8 cellular contexts compared by ENCODE assay signal in the genomic region with DNA sequence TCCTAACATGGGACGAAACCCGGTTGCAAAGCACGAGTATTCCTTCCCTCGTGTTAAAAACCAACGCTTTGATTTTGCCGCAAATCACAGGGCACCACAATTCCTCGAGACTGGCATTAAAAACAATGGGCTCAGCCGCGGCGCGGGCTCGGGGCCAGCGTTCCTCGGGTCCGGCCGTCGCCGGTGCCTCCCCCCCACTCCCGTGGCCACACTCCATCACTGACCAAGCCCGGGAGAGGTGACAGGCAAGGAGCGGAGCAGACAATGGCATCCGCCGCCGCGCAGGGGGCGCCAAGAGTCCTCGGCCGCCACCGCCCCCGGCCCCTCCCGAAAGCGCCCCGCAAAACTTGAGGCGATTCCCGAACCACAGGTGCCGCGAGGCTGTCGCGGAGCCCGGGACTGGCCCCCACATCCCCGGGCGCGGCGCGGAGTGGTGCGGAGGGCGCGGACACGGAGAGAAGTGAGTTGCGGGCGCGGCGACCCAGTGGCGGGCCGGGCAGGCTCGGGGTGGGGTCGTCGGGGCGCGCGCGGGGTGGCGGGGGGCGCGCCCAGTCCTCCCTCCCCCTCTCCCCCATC. TPM values are rescaled to one million over a fixed set of nuclear protein-coding genes. Genes with fewer than 3 reads are reported as not detected.
DNase-seq lines count a peak whose midpoint lies in the region; ATAC-seq and TF ChIP-seq lines count a peak whose summit lies in the region.

No MANE protein-coding gene starts in this region.

- H3K4me1 ChIP-seq in HCT116 (ENCODE audit: control insufficient read depth in 1 of 2, insufficient read depth in 2 of 2, low read length in 2 of 2) (peaks cover 0 to 18% of the 10 kb centered on the region in 2 experiments; a peak in 2 of 4 replicates), lower lobe of right lung (no peaks in the 10 kb centered on the region)

- no TSS peak for BruUV-seq in HCT116 (replicated peaks; lab: Mats Ljungman, UMichigan)

- H3K9me3 ChIP-seq in HCT116 (ENCODE audit: control insufficient read depth in 1 of 2, insufficient read depth in 1 of 2, low read depth in 1 of 2, low read length in 2 of 2) (no peaks in the 10 kb centered on the region), lower lobe of right lung (no peaks in the 10 kb centered on the region)

- H2AFZ ChIP-seq in HCT116 (ENCODE audit: low read depth, low read length, poor library complexity, severe bottlenecking), result no peak overlapping the region

- H3K27ac ChIP-seq in HCT116 (ENCODE audit: low read depth, low read length) (peak overlapping the region; percentile 43; the same call in 1 of the 2 replicates), dorsolateral prefrontal cortex (peak overlapping the region in 57 of 59 donors; percentile 5 to 95 (median 83)), lower lobe of right lung (peak overlapping the region; percentile 90)

- TF ChIP-seq POLR2A in HCT116 (IDR thresholded peaks at IDR 0.05; ENCODE audit: borderline replicate concordance, extremely low read depth, insufficient read depth, insufficient read length) (no peak), NB4 (IDR thresholded peaks at IDR 0.05; ENCODE audit: extremely low read depth, insufficient read length) (no peak)

- CTCF ChIA-PET in HCT116 (lab: Charles Lee), result no interaction called here

- H3K4me3 ChIP-seq in HCT116 (replicated peaks in 1 of 2; ENCODE audit: low read depth in 1 of 2, low read length in 2 of 2) (peak overlapping the region; percentile 56 to 65), NB4 (ENCODE audit: low read depth, low read length) (peak overlapping the region; percentile 56), dorsolateral prefrontal cortex (peak overlapping the region; percentile 33 to 85 (median 73)), lower lobe of right lung (peak overlapping the region; percentile 65)

- peak overlapping the region; percentile 79 for H3K4me2 ChIP-seq in HCT116 (ENCODE audit: low read length)

- TF ChIP-seq RAD21 in HCT116 (IDR thresholded peaks at IDR 0.05; ENCODE audit: low read depth), result peak; percentile 34

- H3K9ac ChIP-seq in HCT116 (ENCODE audit: low read length), result peak overlapping the region; percentile 57

- no peaks in the 10 kb centered on the region for H3K27me3 ChIP-seq in HCT116 (ENCODE audit: insufficient read depth, low read length)
- H3K27me3 ChIP-seq in dorsolateral prefrontal cortex, result peaks cover 0 to 66% (median 9%) of the 10 kb centered on the region in 45 donors
- H3K27me3 ChIP-seq in lower lobe of right lung (ENCODE audit: low read depth), result no peaks in the 10 kb centered on the region

- no peaks in the 10 kb centered on the region for H3K36me3 ChIP-seq in HCT116 (ENCODE audit: control insufficient read depth in 1 of 2, insufficient read depth in 2 of 2, low read length in 2 of 2)
- H3K36me3 ChIP-seq in lower lobe of right lung, result no peaks in the 10 kb centered on the region

- intact Hi-C loops in HCT116 (cut with micrococcal nuclease) (loop anchor here (10.0 kb wide), 2 partner anchors 581 to 861 kb away; partner anchors contain the start of genes CTPS2 and SYAP1), dorsolateral prefrontal cortex (cut with DNase I) (loop anchor here (2.0 to 10.0 kb wide), 5 partner anchors 61 to 931 kb away; partner anchors contain the start of genes TXLNG (in 1 of the 2) and ZRSR2 (in 1 of the 2)), lower lobe of right lung (cut with DNase I) (no loop called here)

- no peaks in the 10 kb centered on the region for H3K9me2 ChIP-seq in HCT116 (ENCODE audit: insufficient read depth)

- 0 out of 2 replicates have a peak, but pooled peaks cover 7% of the 10 kb centered on the region for H3K79me2 ChIP-seq in HCT116 (ENCODE audit: insufficient read depth, low read length)

- RAD21 ChIA-PET in HCT116 (lab: Charles Lee; ENCODE audit: low non-redundant PET in 1 of 2, low total read pairs in 2 of 2, uncharacterized antibody in 2 of 2, unreplicated experiment in 2 of 2), result no interaction called here

- DNase-seq in HCT116 (ENCODE audit: low read depth, low spot score) (no peak), NB4 (ENCODE audit: low read depth) (peak; percentile 49), dorsolateral prefrontal cortex (peak; percentile 37 to 73 (median 57)), lower lobe of right lung (peak; percentile 65), Kasumi-1 (lab: John Stamatoyannopoulos, UW) (no peak)
- DNase-seq in activated CD4-positive, alpha-beta T cell treated with anti-CD3 and anti-CD28 coated beads, Interleukin-2, amount 50 U/mL, for 4 hours, result peak; percentile 7 to 23
- DNase-seq in stimulated activated CD8-positive, alpha-beta memory T cell treated with anti-CD3 and anti-CD28 coated beads, Interleukin-15, amount 100 ng/mL, for 24 hours (ENCODE audit: low read depth), result peak; percentile 10

- TF ChIP-seq CTCF in GM12873 (IDR thresholded peaks at IDR 0.05; ENCODE audit: insufficient read depth, low read depth, low read length, missing control alignments) (peak; percentile 44), HCT116 (IDR thresholded peaks at IDR 0.05 in 2 of 3, conservative IDR thresholded peaks at IDR 0.05 in 1 of 3; ENCODE audit: borderline replicate concordance in 1 of 3, insufficient read depth in 1 of 3, low read depth in 2 of 3, low read length in 2 of 3) (no peak), NB4 (IDR thresholded peaks at IDR 0.05; ENCODE audit: low read depth, low read length) (peak; percentile 18), dorsolateral prefrontal cortex (IDR thresholded peaks at IDR 0.05 in 54 of 56, conservative IDR thresholded peaks at IDR 0.05 in 2 of 56; ENCODE audit: low read depth in 1 of 56, partially characterized antibody in 56 of 56) (peak in 43 of 56 donors; percentile 10 to 57 (median 33)), lower lobe of right lung (IDR thresholded peaks at IDR 0.05) (peak; percentile 29)

- no peaks in the 10 kb centered on the region for H4K20me1 ChIP-seq in HCT116 (ENCODE audit: insufficient read depth)

- ATAC-seq in HCT116 (peak; percentile 46), lower lobe of right lung (peak; percentile 31 to 39)

- POLR2A ChIA-PET in HCT116 (lab: Charles Lee), result no interaction called here

TF ChIP-seq in HCT116, 20 proteins besides CTCF, POLR2A, EP300 and RAD21:
- peak; percentile 40; the same call in 1 of the 2 replicates for TF ChIP-seq SIN3A (IDR thresholded peaks at IDR 0.05; ENCODE audit: low read depth)
- TF ChIP-seq JUND (IDR thresholded peaks at IDR 0.05), result no peak
- no peak for TF ChIP-seq POLR2AphosphoS5 (IDR thresholded peaks at IDR 0.05; ENCODE audit: low read depth, low read length)
- no peak for TF ChIP-seq YY1 (IDR thresholded peaks at IDR 0.05; ENCODE audit: extremely low read depth, insufficient replicate concordance, low read depth, low read length)
- TF ChIP-seq, protein P1, sequence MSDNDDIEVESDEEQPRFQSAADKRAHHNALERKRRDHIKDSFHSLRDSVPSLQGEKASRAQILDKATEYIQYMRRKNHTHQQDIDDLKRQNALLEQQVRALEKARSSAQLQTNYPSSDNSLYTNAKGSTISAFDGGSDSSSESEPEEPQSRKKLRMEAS (IDR thresholded peaks at IDR 0.05), result no peak
- TF ChIP-seq TCF7L2 (IDR thresholded peaks at IDR 0.05; ENCODE audit: borderline replicate concordance, extremely low read depth, insufficient read depth, insufficient read length), result peak; percentile 21

RNA-seq across cellular contexts. Expression of gene AP1S2, which starts 0.4 kb away (rescaled TPM):
- total RNA-seq in HCT116 (2021; ENCODE audit: unreplicated experiment), result 19.9 TPM
- polyA plus RNA-seq in HCT116 (2012), result 5.2 and 8.7 TPM in 2 replicates
- total RNA-seq in dorsolateral prefrontal cortex, result 10 to 100 TPM; 33.9 to 89.2 (median 63.3) TPM
- total RNA-seq in lower lobe of right lung, result 38.5 TPM

Comparison
In these comparisons a context has a peak if more than half of its experiments do, and no peak if none do; other contexts are left out.
1. CTCF ChIP-seq: peak in GM12873 (single experiment), NB4 (single experiment), dorsolateral prefrontal cortex (43 of 56) and lower lobe of right lung (single experiment); none in HCT116 (0 of 3).
2. DNase-seq: peak in NB4 (single experiment), activated CD4-positive, alpha-beta T cell treated with anti-CD3 and anti-CD28 coated beads, Interleukin-2, amount 50 U/mL, for 4 hours (2 of 2), dorsolateral prefrontal cortex (10 of 10), lower lobe of right lung (single experiment) and stimulated activated CD8-positive, alpha-beta memory T cell treated with anti-CD3 and anti-CD28 coated beads, Interleukin-15, amount 100 ng/mL, for 24 hours (single experiment); none in HCT116 (single experiment) and Kasumi-1 (0 of 2).
3. Peak in every context shown above with its lines, with median percentiles within 50 percentile points of each other: H3K27ac ChIP-seq and H3K4me3 ChIP-seq.